In genomic region chr18:40570615-40571014, GRCh38 we compare ENCODE assay signal across 37 cellular contexts.
"Had no signal": no experiment of that assay in that cellular context is flagged by ENCODE, and none has a peak within 500 bp of the region (broad histone marks: within the 10 kb centered on the region; RNA-seq: fewer than 3 reads in every experiment).

No MANE protein-coding gene starts in this region.

- H3K36me3 ChIP-seq: ascending aorta, cardiac muscle cell had no signal

- H3K36me3 Mint-ChIP-seq: activated CD4-positive, alpha-beta memory T cell treated with anti-CD3 and anti-CD28 coated beads for 36 hours; activated naive CD4-positive, alpha-beta T cell treated with anti-CD3 and anti-CD28 coated beads, Interleukin-2, amount 10 ng/mL, durations not matched to agents 7 days and 5 days; activated naive CD4-positive, alpha-beta T cell treated with anti-CD3 and anti-CD28 coated beads, Interleukin-2, amount 50 U/mL, for 24 hours; activated naive CD8-positive, alpha-beta T cell treated with anti-CD3 and anti-CD28 coated beads for 36 hours; brain had no signal

- H3K4me1 ChIP-seq: ascending aorta had no signal

- H3K4me3 Mint-ChIP-seq: activated B cell treated with CpG ODN at 0.5 μM for 24 hours; activated CD4-positive, alpha-beta memory T cell treated with anti-CD3 and anti-CD28 coated beads for 36 hours; activated CD4-positive, alpha-beta T cell treated with anti-CD3 and anti-CD28 coated beads, Interleukin-2, amount 10 ng/mL, durations not matched to agents 24 days and 14 days; activated CD8-positive, alpha-beta T cell treated with anti-CD3 and anti-CD28 coated beads for 36 hours; activated naive CD4-positive, alpha-beta T cell treated with anti-CD3 and anti-CD28 coated beads, Interleukin-2, amount 10 ng/mL, durations not matched to agents 7 days and 5 days; activated naive CD4-positive, alpha-beta T cell treated with anti-CD3 and anti-CD28 coated beads, Interleukin-2, amount 50 U/mL, for 24 hours; activated naive CD8-positive, alpha-beta T cell treated with anti-CD3 and anti-CD28 coated beads for 36 hours; activated T-cell treated with anti-CD3 and anti-CD28 coated beads, Interleukin-2, amount 50 U/mL, for 4 hours; activated T-cell treated with anti-CD3 and anti-CD28 coated beads, Interleukin-2, amount 50 U/mL, for 72 hours; activated T-helper 1 cell treated with anti-CD3 and anti-CD28 coated beads, Interleukin-12 subunit alpha, Interleukin-12 subunit beta, Interleukin-2, Interleukin-4 antibody, amounts not matched to agents 30 ng/mL and 10 ng/mL and 1 ng/mL, durations not matched to agents 14 hours and 24 hours and 36 hours; activated T-helper 17 cell treated with anti-CD3 and anti-CD28 coated beads, Interleukin-2, amount 50 U/mL, for 72 hours; central memory CD8-positive, alpha-beta T cell; T-helper 1 cell treated with Interleukin-12 subunit alpha and Interleukin-12 subunit beta and Interleukin-4 antibody, amounts not matched to agents 30 μg/mL and 1 μg/mL, for 36 hours; T-helper 2 cell treated with Interferon-gamma antibody and Interleukin-4, amounts not matched to agents 5 μg/mL and 100 μg/mL, for 36 hours had no signal

- H3K27ac ChIP-seq: ascending aorta, cardiac muscle cell, VCaP had no signal

- H3K27ac Mint-ChIP-seq: activated B cell treated with CpG ODN at 0.5 μM for 24 hours; activated CD4-positive, alpha-beta memory T cell treated with anti-CD3 and anti-CD28 coated beads for 36 hours; activated CD4-positive, alpha-beta T cell treated with anti-CD3 and anti-CD28 coated beads, Interleukin-2, amount 10 ng/mL, durations not matched to agents 24 days and 14 days; activated CD8-positive, alpha-beta T cell treated with anti-CD3 and anti-CD28 coated beads for 36 hours; activated naive CD4-positive, alpha-beta T cell treated with anti-CD3 and anti-CD28 coated beads, Interleukin-2, amount 10 ng/mL, durations not matched to agents 7 days and 5 days; activated naive CD4-positive, alpha-beta T cell treated with anti-CD3 and anti-CD28 coated beads, Interleukin-2, amount 50 U/mL, for 24 hours; activated naive CD8-positive, alpha-beta T cell treated with anti-CD3 and anti-CD28 coated beads for 36 hours; activated T-cell treated with anti-CD3 and anti-CD28 coated beads, Interleukin-2, amount 50 U/mL, for 72 hours; activated T-helper 1 cell treated with anti-CD3 and anti-CD28 coated beads, Interleukin-12 subunit alpha, Interleukin-12 subunit beta, Interleukin-2, Interleukin-4 antibody, amounts not matched to agents 30 ng/mL and 10 ng/mL and 1 ng/mL, durations not matched to agents 14 hours and 24 hours and 36 hours; activated T-helper 17 cell treated with anti-CD3 and anti-CD28 coated beads, Interleukin-2, amount 50 U/mL, for 72 hours; T-helper 1 cell treated with Interleukin-12 subunit alpha and Interleukin-12 subunit beta and Interleukin-4 antibody, amounts not matched to agents 30 μg/mL and 1 μg/mL, for 36 hours; T-helper 2 cell treated with Interferon-gamma antibody and Interleukin-4, amounts not matched to agents 5 μg/mL and 100 μg/mL, for 36 hours had no signal

- DNase-seq: activated B cell treated with CpG ODN at 0.5 μM for 24 hours; activated CD4-positive, alpha-beta memory T cell treated with anti-CD3 and anti-CD28 coated beads for 36 hours; activated CD4-positive, alpha-beta T cell treated with anti-CD3 and anti-CD28 coated beads for 4 hours; activated CD4-positive, alpha-beta T cell treated with anti-CD3 and anti-CD28 coated beads, Interleukin-2, amount 10 ng/mL, durations not matched to agents 24 days and 14 days; activated CD4-positive, alpha-beta T cell treated with anti-CD3 and anti-CD28 coated beads, Interleukin-2, amount 50 U/mL, for 1 hour; activated CD4-positive, alpha-beta T cell treated with anti-CD3 and anti-CD28 coated beads, Interleukin-2, amount 50 U/mL, for 4 hours; activated CD4-positive, CD25-positive, alpha-beta regulatory T cell treated with anti-CD3 and anti-CD28 coated beads, Interleukin-2, amount 50 U/mL, for 72 hours; activated CD8-positive, alpha-beta memory T cell treated with anti-CD3 and anti-CD28 coated beads, Interleukin-2, amount 50 U/mL, for 4 hours; activated CD8-positive, alpha-beta T cell treated with anti-CD3 and anti-CD28 coated beads for 36 hours; activated gamma-delta T cell; activated naive CD4-positive, alpha-beta T cell treated with anti-CD3 and anti-CD28 coated beads, Interleukin-2, amount 10 ng/mL, durations not matched to agents 7 days and 5 days; activated naive CD4-positive, alpha-beta T cell treated with Interleukin-2 at 50 U/mL for 16 hours; activated naive CD8-positive, alpha-beta T cell treated with anti-CD3 and anti-CD28 coated beads for 36 hours; activated T-cell treated with anti-CD3 and anti-CD28 coated beads for 4 hours; activated T-cell treated with anti-CD3 and anti-CD28 coated beads, Interleukin-2, amount 50 U/mL, for 1 hour; activated T-cell treated with anti-CD3 and anti-CD28 coated beads, Interleukin-2, amount 50 U/mL, for 4 hours; activated T-cell treated with anti-CD3 and anti-CD28 coated beads, Interleukin-2, amount 50 U/mL, for 72 hours; amygdala; anterior cingulate cortex; caudate nucleus; cerebellar nuclear complex; T-helper 1 cell; T-helper 2 cell; T-helper 9 cell had no signal

- H3K4me3 ChIP-seq: ascending aorta, cardiac muscle cell had no signal

- H3K9me3 Mint-ChIP-seq: activated CD4-positive, alpha-beta T cell treated with anti-CD3 and anti-CD28 coated beads, Interleukin-2, amount 10 ng/mL, durations not matched to agents 24 days and 14 days had no signal

- ATAC-seq: activated CD8-positive, alpha-beta T cell treated with anti-CD3 and anti-CD28 coated beads for 36 hours; activated T-cell treated with anti-CD3 and anti-CD28 coated beads, Interleukin-2, amount 50 U/mL, for 4 hours; activated T-cell treated with anti-CD3 and anti-CD28 coated beads, Interleukin-2, amount 50 U/mL, for 72 hours; activated T-helper 17 cell treated with anti-CD3 and anti-CD28 coated beads, Interleukin-2, amount 50 U/mL, for 72 hours had no signal

- H3K9me3 ChIP-seq: ascending aorta had no signal

- H3K4me1 Mint-ChIP-seq: activated B cell treated with CpG ODN at 0.5 μM for 24 hours; activated CD4-positive, alpha-beta T cell treated with anti-CD3 and anti-CD28 coated beads, Interleukin-2, amount 10 ng/mL, durations not matched to agents 24 days and 14 days; activated naive CD4-positive, alpha-beta T cell treated with anti-CD3 and anti-CD28 coated beads, Interleukin-2, amount 10 ng/mL, durations not matched to agents 7 days and 5 days; activated naive CD4-positive, alpha-beta T cell treated with anti-CD3 and anti-CD28 coated beads, Interleukin-2, amount 50 U/mL, for 24 hours; activated naive CD8-positive, alpha-beta T cell treated with anti-CD3 and anti-CD28 coated beads for 36 hours; activated T-helper 17 cell treated with anti-CD3 and anti-CD28 coated beads, Interleukin-2, amount 50 U/mL, for 72 hours; central memory CD8-positive, alpha-beta T cell had no signal

- H3K27me3 ChIP-seq: ascending aorta, cardiac muscle cell had no signal

- H3K27me3 Mint-ChIP-seq: activated B cell treated with CpG ODN at 0.5 μM for 24 hours; activated CD4-positive, alpha-beta memory T cell treated with anti-CD3 and anti-CD28 coated beads for 36 hours; activated CD4-positive, alpha-beta T cell treated with anti-CD3 and anti-CD28 coated beads, Interleukin-2, amount 10 ng/mL, durations not matched to agents 24 days and 14 days; activated CD8-positive, alpha-beta T cell treated with anti-CD3 and anti-CD28 coated beads for 36 hours; activated naive CD4-positive, alpha-beta T cell treated with anti-CD3 and anti-CD28 coated beads, Interleukin-2, amount 10 ng/mL, durations not matched to agents 7 days and 5 days; activated naive CD4-positive, alpha-beta T cell treated with anti-CD3 and anti-CD28 coated beads, Interleukin-2, amount 50 U/mL, for 24 hours; activated naive CD8-positive, alpha-beta T cell treated with anti-CD3 and anti-CD28 coated beads for 36 hours; activated T-helper 17 cell treated with anti-CD3 and anti-CD28 coated beads, Interleukin-2, amount 50 U/mL, for 72 hours; brain; central memory CD8-positive, alpha-beta T cell had no signal

- FAIRE-seq: bronchial epithelial cell, colon, TTC549 had no signal
